Comparison of ENCODE assay signal across 1 cellular context in genomic region chr15:101773496-101774100, GRCh38.
TF ChIP-seq lines count a peak whose summit lies in the region.

No MANE protein-coding gene starts in this region.

TF ChIP-seq in GM12878, 131 proteins besides CTCF, POLR2A, EP300 and RAD21:
- TF ChIP-seq, protein P1, sequence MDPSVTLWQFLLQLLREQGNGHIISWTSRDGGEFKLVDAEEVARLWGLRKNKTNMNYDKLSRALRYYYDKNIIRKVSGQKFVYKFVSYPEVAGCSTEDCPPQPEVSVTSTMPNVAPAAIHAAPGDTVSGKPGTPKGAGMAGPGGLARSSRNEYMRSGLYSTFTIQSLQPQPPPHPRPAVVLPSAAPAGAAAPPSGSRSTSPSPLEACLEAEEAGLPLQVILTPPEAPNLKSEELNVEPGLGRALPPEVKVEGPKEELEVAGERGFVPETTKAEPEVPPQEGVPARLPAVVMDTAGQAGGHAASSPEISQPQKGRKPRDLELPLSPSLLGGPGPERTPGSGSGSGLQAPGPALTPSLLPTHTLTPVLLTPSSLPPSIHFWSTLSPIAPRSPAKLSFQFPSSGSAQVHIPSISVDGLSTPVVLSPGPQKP (IDR thresholded peaks at IDR 0.05; ENCODE audit: low read depth, low read length): no peak
- no peak for TF ChIP-seq RB1 (IDR thresholded peaks at IDR 0.05; ENCODE audit: borderline replicate concordance)
